In genomic region chr7:123821320-123821719, GRCh38 we compare ENCODE assay signal across 4 cellular contexts.
TF ChIP-seq lines count a peak whose summit lies in the region.

No MANE protein-coding gene starts in this region.

TF ChIP-seq in HepG2, 621 proteins besides CTCF, POLR2A, EP300 and RAD21:
- TF ChIP-seq MAFK (conservative IDR thresholded peaks at IDR 0.05 in 1 of 2, IDR thresholded peaks at IDR 0.05 in 1 of 2; ENCODE audit: low read length in 2 of 2) (peak; percentile 46 to 80; a peak in 3 of 4 replicates), ARID2 (CRISPR knock-in tag; IDR thresholded peaks at IDR 0.05; ENCODE audit: borderline replicate concordance) (no peak), MAFF (IDR thresholded peaks at IDR 0.05; ENCODE audit: low read depth, low read length) (peak; percentile 45; the same call in 1 of the 2 replicates), TFDP1 (CRISPR knock-in tag; IDR thresholded peaks at IDR 0.05; ENCODE audit: borderline replicate concordance) (no peak), NFE2L2 (IDR thresholded peaks at IDR 0.05; ENCODE audit: low read length) (peak; percentile 81), ZNF256 (CRISPR knock-in tag; conservative IDR thresholded peaks at IDR 0.05) (no peak)
TF ChIP-seq in HepG2: peak in this region for 3.

TF ChIP-seq in IMR-90, 13 proteins besides CTCF, POLR2A, EP300 and RAD21:
- TF ChIP-seq NFE2L2 (IDR thresholded peaks at IDR 0.05; ENCODE audit: low read depth, low read length) (peak; percentile 82), ELK1 (IDR thresholded peaks at IDR 0.05; ENCODE audit: borderline replicate concordance, low read depth, low read length) (no peak), RFX5 (IDR thresholded peaks at IDR 0.05; ENCODE audit: low read depth, low read length) (no peak), MAFK (IDR thresholded peaks at IDR 0.05; ENCODE audit: low read depth, low read length) (peak; percentile 59)

TF ChIP-seq in GM12878, 131 proteins besides CTCF, POLR2A, EP300 and RAD21:
- TF ChIP-seq MLLT1 (IDR thresholded peaks at IDR 0.05): no peak
- TF ChIP-seq CHD1 (IDR thresholded peaks at IDR 0.05; ENCODE audit: low read depth, low read length): no peak
- TF ChIP-seq BACH1 (IDR thresholded peaks at IDR 0.05; ENCODE audit: borderline replicate concordance): peak; percentile 67; the same call in 1 of the 2 replicates
- TF ChIP-seq MEF2A (IDR thresholded peaks at IDR 0.05; ENCODE audit: insufficient read depth, low read depth, low read length): no peak

TF ChIP-seq in H1, 55 proteins besides CTCF, POLR2A, EP300 and RAD21:
- peak; percentile 79 for TF ChIP-seq BACH1 (IDR thresholded peaks at IDR 0.05; ENCODE audit: low read length)
- TF ChIP-seq CBX8 (IDR thresholded peaks at IDR 0.05; ENCODE audit: borderline replicate concordance, low read depth, low read length): no peak
- TF ChIP-seq CTBP2 (IDR thresholded peaks at IDR 0.05; ENCODE audit: borderline replicate concordance, insufficient read depth, insufficient read length, low read length): no peak
- no peak for TF ChIP-seq TAF1 (IDR thresholded peaks at IDR 0.05; ENCODE audit: low read depth, low read length)
- TF ChIP-seq YY1 (IDR thresholded peaks at IDR 0.05; ENCODE audit: low read depth, low read length): no peak
- no peak for TF ChIP-seq SP2 (IDR thresholded peaks at IDR 0.05; ENCODE audit: low read length)
